ENCODE assay signal across 14 cellular contexts in the genomic region with DNA sequence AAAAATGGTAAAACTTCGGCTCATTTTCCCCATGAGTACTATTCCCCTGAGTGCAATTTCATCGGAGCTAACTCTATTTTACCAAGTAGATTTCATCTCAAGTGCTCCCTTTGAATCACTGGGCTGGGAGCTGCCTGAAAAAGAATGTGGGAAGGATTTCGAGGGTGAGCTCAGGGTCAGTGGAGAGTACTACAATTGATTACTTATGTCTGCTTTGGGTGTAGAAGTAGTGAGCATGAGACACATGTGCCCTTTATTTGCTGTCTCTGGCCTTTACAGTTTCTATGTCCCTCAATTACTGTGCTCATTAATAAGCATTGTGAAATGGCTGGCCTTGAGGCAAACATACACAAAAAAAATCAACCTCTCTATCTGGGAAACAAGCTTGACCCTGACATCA.
"Had no signal": no experiment of that assay in that cellular context is flagged by ENCODE, and none has a peak within 500 bp of the region (broad histone marks: within the 10 kb centered on the region; RNA-seq: fewer than 3 reads in every experiment).

No MANE protein-coding gene starts in this region.

- H3K36me3 ChIP-seq: heart right ventricle, thoracic aorta had no signal

- DNase-seq: activated CD4-positive, alpha-beta memory T cell treated with anti-CD3 and anti-CD28 coated beads, Interleukin-2, amount 10 ng/mL, durations not matched to agents 7 days and 5 days; activated gamma-delta T cell; activated T-cell treated with anti-CD3 and anti-CD28 coated beads, Interleukin-2, amount 50 U/mL, for 48 hours; cerebellar nuclear complex; dermis blood vessel endothelial cell; foreskin keratinocyte; heart right ventricle; kidney; left ventricle myocardium superior; mesenchymal stem cell; stimulated activated CD4-positive, alpha-beta T cell treated with anti-CD3 and anti-CD28 coated beads, Interleukin-15, amount 100 ng/mL, for 24 hours; stimulated activated CD4-positive, alpha-beta T cell treated with anti-CD3 and anti-CD28 coated beads, Interleukin-4, amount 100 ng/mL, for 24 hours; stimulated activated naive CD8-positive, alpha-beta T cell treated with anti-CD3 and anti-CD28 coated beads, Interleukin-15, amount 100 ng/mL, for 72 hours had no signal

- H3K4me3 ChIP-seq: heart right ventricle, thoracic aorta had no signal

- H3K4me1 ChIP-seq: foreskin keratinocyte, heart right ventricle had no signal

- ATAC-seq: foreskin keratinocyte; heart right ventricle; left ventricle myocardium superior; stimulated activated naive CD8-positive, alpha-beta T cell treated with anti-CD3 and anti-CD28 coated beads, Interleukin-15, amount 100 ng/mL, for 72 hours had no signal

- H3K9me3 ChIP-seq: heart right ventricle, thoracic aorta had no signal

- H3K27ac ChIP-seq: foreskin keratinocyte, heart right ventricle, thoracic aorta had no signal
